Comparison of ENCODE assay signal across 31 cellular contexts in genomic region chr2:74537140-74537539, GRCh38. TPM values are rescaled to one million over a fixed set of nuclear protein-coding genes. Genes with fewer than 3 reads are reported as not detected.
"Had no signal": no experiment of that assay in that cellular context is flagged by ENCODE, and none has a peak within 500 bp of the region (broad histone marks: within the 10 kb centered on the region; RNA-seq: fewer than 3 reads in every experiment).

No MANE protein-coding gene starts in this region.

- FAIRE-seq: kidney had no signal

- ATAC-seq: gastroesophageal sphincter, left colon, T-helper 17 cell, WTC11 had no signal

- H3K4me3 Mint-ChIP-seq: activated naive CD4-positive, alpha-beta T cell treated with anti-CD3 and anti-CD28 coated beads, Interleukin-2, amount 10 ng/mL, durations not matched to agents 7 days and 5 days; activated naive CD8-positive, alpha-beta T cell treated with anti-CD3 and anti-CD28 coated beads, Interleukin-2, amount 10 ng/mL, durations not matched to agents 7 days and 5 days; dendritic cell treated with granulocyte-macrophage colony-stimulating factor and Interleukin-4, amounts not matched to agents 40 ng/mL and 50 ng/mL, for 4 days; endodermal cell; natural killer cell; neural progenitor cell; stimulated activated memory B cell treated with anti-CD40 and anti-IgM and Interleukin-4, amounts not matched to agents 10 μg/mL and 1 μg/mL and 100 μg/mL, for 72 hours; T-helper 17 cell; WTC11 had no signal

- H3K27ac Mint-ChIP-seq: activated naive CD4-positive, alpha-beta T cell treated with anti-CD3 and anti-CD28 coated beads, Interleukin-2, amount 10 ng/mL, durations not matched to agents 7 days and 5 days; activated naive CD8-positive, alpha-beta T cell treated with anti-CD3 and anti-CD28 coated beads, Interleukin-2, amount 10 ng/mL, durations not matched to agents 7 days and 5 days; dendritic cell treated with granulocyte-macrophage colony-stimulating factor and Interleukin-4, amounts not matched to agents 40 ng/mL and 50 ng/mL, for 4 days; endodermal cell; natural killer cell; neural progenitor cell; stimulated activated memory B cell treated with anti-CD40 and anti-IgM and Interleukin-4, amounts not matched to agents 10 μg/mL and 1 μg/mL and 100 μg/mL, for 72 hours; T-helper 17 cell; WTC11 had no signal

- H2AFZ ChIP-seq: hepatocyte, neural progenitor cell had no signal

- H3K27me3 ChIP-seq: ascending aorta, brain microvascular endothelial cell, hepatocyte, neural progenitor cell, right atrium auricular region, stomach, tibial nerve had no signal

- H3K4me3 ChIP-seq: ascending aorta, esophagus muscularis mucosa, gastroesophageal sphincter, hepatocyte, neural progenitor cell, right atrium auricular region, smooth muscle cell, stomach, tibial nerve had no signal

- DNase-seq: activated CD8-positive, alpha-beta memory T cell treated with anti-CD3 and anti-CD28 coated beads for 24 hours; activated gamma-delta T cell; activated naive CD4-positive, alpha-beta T cell treated with anti-CD3 and anti-CD28 coated beads, Interleukin-2, amount 10 ng/mL, durations not matched to agents 7 days and 5 days; activated naive CD8-positive, alpha-beta T cell treated with anti-CD3 and anti-CD28 coated beads, Interleukin-2, amount 10 ng/mL, durations not matched to agents 7 days and 5 days; brain microvascular endothelial cell; central memory CD4-positive, alpha-beta T cell; endodermal cell; left colon; mesendoderm; natural killer cell; occipital lobe; stimulated activated CD4-positive, alpha-beta T cell treated with anti-CD3 and anti-CD28 coated beads, Interleukin-1b, Interleukin-23, amount 100 ng/mL, for 48 hours; stimulated activated CD4-positive, alpha-beta T cell treated with anti-CD3 and anti-CD28 coated beads, Interleukin-4, amount 100 ng/mL, for 4 hours; stimulated activated CD8-positive, alpha-beta memory T cell treated with anti-CD3 and anti-CD28 coated beads, Interleukin-4, amount 100 ng/mL, for 48 hours; stomach; T-helper 17 cell; T1000 had no signal

- H3K9ac ChIP-seq: neural progenitor cell had no signal

- H3K27me3 Mint-ChIP-seq: stimulated activated memory B cell treated with anti-CD40 and anti-IgM and Interleukin-4, amounts not matched to agents 10 μg/mL and 1 μg/mL and 100 μg/mL, for 72 hours had no signal

- H3K79me2 ChIP-seq: hepatocyte had no signal

- H3K36me3 ChIP-seq: neural progenitor cell had no signal

- H3K9me3 Mint-ChIP-seq: activated naive CD4-positive, alpha-beta T cell treated with anti-CD3 and anti-CD28 coated beads, Interleukin-2, amount 10 ng/mL, durations not matched to agents 7 days and 5 days; activated naive CD8-positive, alpha-beta T cell treated with anti-CD3 and anti-CD28 coated beads, Interleukin-2, amount 10 ng/mL, durations not matched to agents 7 days and 5 days; dendritic cell treated with granulocyte-macrophage colony-stimulating factor and Interleukin-4, amounts not matched to agents 40 ng/mL and 50 ng/mL, for 4 days; endodermal cell; natural killer cell; neural progenitor cell; stimulated activated memory B cell treated with anti-CD40 and anti-IgM and Interleukin-4, amounts not matched to agents 10 μg/mL and 1 μg/mL and 100 μg/mL, for 72 hours; WTC11 had no signal

- H3K36me3 Mint-ChIP-seq: natural killer cell had no signal

- H3K4me2 ChIP-seq: hepatocyte, neural progenitor cell, smooth muscle cell had no signal

- H3K4me1 ChIP-seq: ascending aorta, neural progenitor cell, right atrium auricular region, tibial nerve had no signal

- H3K9me3 ChIP-seq: ascending aorta, esophagus muscularis mucosa, gastroesophageal sphincter, right atrium auricular region, stomach, tibial nerve had no signal

- H3K27ac ChIP-seq: ascending aorta, brain microvascular endothelial cell, esophagus muscularis mucosa, gastroesophageal sphincter, hepatocyte, neural progenitor cell, right atrium auricular region, stomach, tibial nerve had no signal

RNA-seq across cellular contexts. Expression of gene DQX1, which starts 11.1 kb away (rescaled TPM):
- total RNA-seq: ascending aorta, esophagus muscularis mucosa, gastroesophageal sphincter, kidney, mononuclear cell, occipital lobe, pulmonary artery endothelial cell, right atrium auricular region had no signal
- polyA plus RNA-seq: hepatocyte, smooth muscle cell had no signal
